ENCODE assay signal across 11 cellular contexts in genomic region chr14:75430526-75430925, GRCh38. TPM values are rescaled to one million over a fixed set of nuclear protein-coding genes. Genes with fewer than 3 reads are reported as not detected.
DNase-seq lines count a peak whose midpoint lies in the region; ATAC-seq, FAIRE-seq and TF ChIP-seq lines count a peak whose summit lies in the region.
"Had no signal": no experiment of that assay in that cellular context is flagged by ENCODE, and none has a peak within 500 bp of the region (broad histone marks: within the 10 kb centered on the region; RNA-seq: fewer than 3 reads in every experiment).

No MANE protein-coding gene starts in this region.

- intact Hi-C loops in pancreas (cut with DNase I): no loop called here

- 16 to 18% methylated on average over 10 of the region's 10 CpGs for WGBS in pancreas, 2 donors

- H3K9me3 ChIP-seq in Peyer's patch (no peaks in the 10 kb centered on the region), pancreas (no peaks in the 10 kb centered on the region)

- H3K27me3 ChIP-seq in Peyer's patch: no peaks in the 10 kb centered on the region
- H3K27me3 ChIP-seq in pancreas: no peaks in the 10 kb centered on the region

- no peak for TF ChIP-seq POLR2A in Peyer's patch (IDR thresholded peaks at IDR 0.05)

- ATAC-seq in pancreas (peak; percentile 9 to 56 (median 18)), HG02884 (IDR thresholded peaks at IDR 0.05; ENCODE audit: unreplicated experiment) (no peak), HG03196 (IDR thresholded peaks at IDR 0.05; ENCODE audit: unreplicated experiment) (no peak)

- peaks cover 4 to 64% (median 6%) of the 10 kb centered on the region in 4 donors for H3K4me1 ChIP-seq in Peyer's patch
- H3K4me1 ChIP-seq in pancreas: peaks cover 0 to 27% (median 22%) of the 10 kb centered on the region in 3 donors

- H3K36me3 ChIP-seq in Peyer's patch (peaks cover 0 to 33% (median 0%) of the 10 kb centered on the region in 3 donors), pancreas (peaks cover 0 to 11% (median 0%) of the 10 kb centered on the region in 3 donors)

- H3K4me3 ChIP-seq in Peyer's patch: peak overlapping the region in 2 of 4 donors; percentile 75 to 85
- H3K4me3 ChIP-seq in fibroblast of the aortic adventitia (ENCODE audit: low read depth, low read length): peak overlapping the region; percentile 80
- H3K4me3 ChIP-seq in pancreas: peak overlapping the region in 2 of 4 donors; percentile 13 to 15

- FAIRE-seq in pancreas (lab: Jason Lieb, UNC): no peak
- FAIRE-seq: GM18507 had no signal

- TF ChIP-seq CTCF in Peyer's patch (IDR thresholded peaks at IDR 0.05) (peak in 1 of 6 experiments; percentile 8), fibroblast of the aortic adventitia (IDR thresholded peaks at IDR 0.05; ENCODE audit: insufficient read depth, low read length) (peak; percentile 30), pancreas (IDR thresholded peaks at IDR 0.05) (no peak)

- DNase-seq in AG20443 (ENCODE audit: low spot score) (peak; percentile 44), Peyer's patch (no peak), fibroblast of the aortic adventitia (ENCODE audit: low read depth) (peak; percentile 84), pancreas (peak in 3 of 6 donors; percentile 53 to 62 (median 60)), HuH-7.5 (ENCODE audit: low spot score) (no peak)
- no peak for DNase-seq in stimulated activated CD4-positive, alpha-beta T cell treated with anti-CD3 and anti-CD28 coated beads, Interleukin-12 subunit alpha, Interleukin-12 subunit beta, amount 100 ng/mL, for 4 hours
- DNase-seq: activated naive CD4-positive, alpha-beta T cell treated with anti-CD3 and anti-CD28 coated beads, Interleukin-2, amount 10 ng/mL, durations not matched to agents 7 days and 5 days; NCI-H82 had no signal

- H3K27ac ChIP-seq in Peyer's patch: peak overlapping the region in 3 of 4 donors; percentile 78 to 87 (median 81)
- peak overlapping the region in 1 of 4 donors; percentile 33 for H3K27ac ChIP-seq in pancreas

RNA-seq across cellular contexts. Expression of gene JDP2, which starts 2.7 kb away (rescaled TPM):
- total RNA-seq in Peyer's patch: 100 to 1,000 TPM in 1 of 4 donors, 10 to 100 TPM in 3; 56.7 to 111 (median 67.2) TPM
- 67.9 and 80.1 TPM in 2 replicates for total RNA-seq in fibroblast of the aortic adventitia (ENCODE audit: low replicate concordance)
- total RNA-seq in pancreas: 10 to 100 TPM in 3 of 6 donors, 1 to 10 TPM in 3; 6.6 to 25.8 (median 9.7) TPM
- 10 to 100 TPM; 12.5 to 13.1 TPM for polyA plus RNA-seq in pancreas

Comparison
In these comparisons a context has a peak if more than half of its experiments do, and no peak if none do; other contexts are left out.
1. DNase-seq: peak in AG20443 (single experiment) and fibroblast of the aortic adventitia (single experiment); none in Peyer's patch (0 of 3), HuH-7.5 (single experiment) and stimulated activated CD4-positive, alpha-beta T cell treated with anti-CD3 and anti-CD28 coated beads, Interleukin-12 subunit alpha, Interleukin-12 subunit beta, amount 100 ng/mL, for 4 hours (single experiment).
2. ATAC-seq: peak in pancreas (4 of 4); none in HG02884 (single experiment) and HG03196 (single experiment).